In genomic region chr19:6343462-6343861, GRCh38 we compare ENCODE assay signal across 4 cellular contexts.
TF ChIP-seq lines count a peak whose summit lies in the region.

No MANE protein-coding gene starts in this region.

TF ChIP-seq in SK-N-SH, 30 proteins besides CTCF, POLR2A, EP300 and RAD21:
- TF ChIP-seq JUND (IDR thresholded peaks at IDR 0.05), result no peak
- peak; percentile 33; the same call in 1 of the 2 replicates for TF ChIP-seq USF1 (IDR thresholded peaks at IDR 0.05; ENCODE audit: borderline replicate concordance, low read depth)
- TF ChIP-seq MAX (IDR thresholded peaks at IDR 0.05; ENCODE audit: low read depth), result no peak
- no peak for TF ChIP-seq FOXM1 (IDR thresholded peaks at IDR 0.05; ENCODE audit: low read depth)
TF ChIP-seq in SK-N-SH: peak in this region for 1.

TF ChIP-seq in SK-N-SH treated with all-trans-retinoic acid at 6 μM for 48 hours, 23 proteins besides CTCF, POLR2A, EP300 and RAD21:
- TF ChIP-seq GLIS3 (CRISPR knock-in tag; IDR thresholded peaks at IDR 0.05) (no peak), RARB (CRISPR knock-in tag; IDR thresholded peaks at IDR 0.05) (no peak), ZFP3 (CRISPR knock-in tag; IDR thresholded peaks at IDR 0.05) (no peak), CSDC2 (CRISPR knock-in tag; IDR thresholded peaks at IDR 0.05) (no peak), TCF4 (CRISPR knock-in tag; IDR thresholded peaks at IDR 0.05; ENCODE audit: borderline replicate concordance) (no peak), ISL1 (CRISPR knock-in tag; IDR thresholded peaks at IDR 0.05) (no peak), ZNF565 (CRISPR knock-in tag; conservative IDR thresholded peaks at IDR 0.05; ENCODE audit: low read depth) (no peak), ZNF8 (CRISPR knock-in tag; IDR thresholded peaks at IDR 0.05) (no peak), CREB5 (CRISPR knock-in tag; IDR thresholded peaks at IDR 0.05; ENCODE audit: low read depth) (no peak), ARNTL (CRISPR knock-in tag; IDR thresholded peaks at IDR 0.05; ENCODE audit: borderline replicate concordance, low read depth) (no peak), ZNF70 (CRISPR knock-in tag; IDR thresholded peaks at IDR 0.05) (no peak), ZC3H10 (CRISPR knock-in tag; IDR thresholded peaks at IDR 0.05) (no peak), SNAI2 (CRISPR knock-in tag; IDR thresholded peaks at IDR 0.05) (no peak), TSHZ2 (CRISPR knock-in tag; IDR thresholded peaks at IDR 0.05) (no peak)

TF ChIP-seq in HEK293, 187 proteins besides CTCF, POLR2A, EP300 and RAD21:
- TF ChIP-seq ZNF26 (tag by site-specific recombination; IDR thresholded peaks at IDR 0.05), result no peak
- peak; percentile 50 for TF ChIP-seq SCRT2 (tag by site-specific recombination; IDR thresholded peaks at IDR 0.05)

TF ChIP-seq in K562, 482 proteins besides CTCF, POLR2A, EP300 and RAD21 (continues in another document):
- TF ChIP-seq C11orf30 (IDR thresholded peaks at IDR 0.05; ENCODE audit: low read depth) (no peak), ZNF830 (CRISPR knock-in tag; IDR thresholded peaks at IDR 0.05) (no peak), TFE3 (CRISPR knock-in tag; IDR thresholded peaks at IDR 0.05) (peak; percentile 87), ZNF140 (CRISPR knock-in tag; IDR thresholded peaks at IDR 0.05) (no peak), RAD51 (IDR thresholded peaks at IDR 0.05; ENCODE audit: borderline replicate concordance, low read depth) (peak; percentile 83), NR0B1 (IDR thresholded peaks at IDR 0.05; ENCODE audit: partially characterized antibody) (no peak), PHF20 (IDR thresholded peaks at IDR 0.05; ENCODE audit: partially characterized antibody) (no peak), BMI1 (IDR thresholded peaks at IDR 0.05; ENCODE audit: low read length) (no peak), AFF1 (IDR thresholded peaks at IDR 0.05; ENCODE audit: low read depth in 1 of 2, partially characterized antibody in 2 of 2) (no peak), ZNF143 (CRISPR knock-in tag; IDR thresholded peaks at IDR 0.05) (peak; percentile 62), ZNF449 (CRISPR knock-in tag; IDR thresholded peaks at IDR 0.05) (no peak), CREB3 (tag; conservative IDR thresholded peaks at IDR 0.05; ENCODE audit: low read depth) (no peak), ZBTB12 (CRISPR knock-in tag; IDR thresholded peaks at IDR 0.05) (no peak), MEF2A (IDR thresholded peaks at IDR 0.05; ENCODE audit: control insufficient read depth, low read depth, low read length) (no peak), ZNF347 (CRISPR knock-in tag; IDR thresholded peaks at IDR 0.05; ENCODE audit: low read depth) (no peak), ZNF263 (CRISPR knock-in tag; IDR thresholded peaks at IDR 0.05; ENCODE audit: borderline replicate concordance) (no peak), TBP (optimal IDR thresholded peaks at IDR 0.05; ENCODE audit: low read depth, low read length) (no peak), STAT6 (CRISPR knock-in tag; IDR thresholded peaks at IDR 0.05) (no peak), L3MBTL2 (IDR thresholded peaks at IDR 0.05) (peak; percentile 24; the same call in 1 of the 2 replicates), ZSCAN29 (IDR thresholded peaks at IDR 0.05) (no peak), CBFA2T2 (conservative IDR thresholded peaks at IDR 0.05) (peak; percentile 45), NCOA2 (IDR thresholded peaks at IDR 0.05; ENCODE audit: partially characterized antibody in 2 of 2) (no peak), TARDBP (IDR thresholded peaks at IDR 0.05) (no peak), GTF3C2 (IDR thresholded peaks at IDR 0.05; ENCODE audit: borderline replicate concordance, extremely low read depth, insufficient read length) (no peak), ZNF77 (CRISPR knock-in tag; IDR thresholded peaks at IDR 0.05) (no peak), ARID2 (IDR thresholded peaks at IDR 0.05) (no peak), HOMEZ (CRISPR knock-in tag; IDR thresholded peaks at IDR 0.05) (no peak)
